In genomic region chr2:179860255-179861026, GRCh38 we compare ENCODE assay signal across 9 cellular contexts. TPM values are rescaled to one million over a fixed set of nuclear protein-coding genes. Genes with fewer than 3 reads are reported as not detected.
DNase-seq lines count a peak whose midpoint lies in the region; ATAC-seq and TF ChIP-seq lines count a peak whose summit lies in the region.
"Had no signal": no experiment of that assay in that cellular context is flagged by ENCODE, and none has a peak within 500 bp of the region (broad histone marks: within the 10 kb centered on the region; RNA-seq: fewer than 3 reads in every experiment).

No MANE protein-coding gene starts in this region.

- peaks cover 6% of the 10 kb centered on the region for H3K4me1 ChIP-seq in A673 (ENCODE audit: insufficient read depth, low read length, poor library complexity, severe bottlenecking)
- H3K4me1 ChIP-seq in GM23248 (ENCODE audit: insufficient read depth), result no peaks in the 10 kb centered on the region
- peaks cover 13% of the 10 kb centered on the region for H3K4me1 ChIP-seq in body of pancreas
- no peaks in the 10 kb centered on the region for H3K4me1 ChIP-seq in mesodermal cell (ENCODE audit: control insufficient read depth, insufficient read depth, low read length, poor library complexity, severe bottlenecking)

- H3K27ac ChIP-seq in A673 (ENCODE audit: low read depth, low read length, poor library complexity, severe bottlenecking), result no peak overlapping the region
- no peak overlapping the region for H3K27ac ChIP-seq in GM23248
- no peak overlapping the region for H3K27ac ChIP-seq in body of pancreas
- no peak overlapping the region for H3K27ac ChIP-seq in mesodermal cell (ENCODE audit: low read depth, low read length, severe bottlenecking)

- TF ChIP-seq POLR2A in body of pancreas (IDR thresholded peaks at IDR 0.05), result no peak

- H3F3A ChIP-seq in GM23248 (ENCODE audit: insufficient read depth), result no peaks in the 10 kb centered on the region

- H3K9me2 ChIP-seq in GM23248 (ENCODE audit: insufficient read depth), result no peaks in the 10 kb centered on the region

- BruUV-seq in A673 (replicated peaks; lab: Mats Ljungman, UMichigan), result no TSS peak

- POLR2A ChIA-PET in A673 (lab: Charles Lee; ENCODE audit: low non-redundant PET), result no interaction called here

- H3K36me3 ChIP-seq in A673 (ENCODE audit: insufficient read depth, low read length, poor library complexity, severe bottlenecking) (no peaks in the 10 kb centered on the region), GM23248 (ENCODE audit: low read depth) (no peaks in the 10 kb centered on the region), body of pancreas (replicated peaks in 1 of 2; ENCODE audit: insufficient read depth in 1 of 2, low read depth in 2 of 2) (no peaks in the 10 kb centered on the region), mesodermal cell (ENCODE audit: control insufficient read depth, insufficient read depth, low read length) (no peaks in the 10 kb centered on the region)

- H3K9me3 ChIP-seq in A673 (ENCODE audit: low read depth, low read length, poor library complexity, severe bottlenecking) (no peaks in the 10 kb centered on the region), GM23248 (ENCODE audit: low read depth) (no peaks in the 10 kb centered on the region), body of pancreas (no peaks in the 10 kb centered on the region), mesodermal cell (ENCODE audit: control insufficient read depth, low read length) (no peaks in the 10 kb centered on the region)

- no peak for TF ChIP-seq CTCF in A673 (conservative IDR thresholded peaks at IDR 0.05; ENCODE audit: low read depth, low read length)
- no peak for TF ChIP-seq CTCF in body of pancreas (IDR thresholded peaks at IDR 0.05)

- H2AFZ ChIP-seq in GM23248, result peak overlapping the region; percentile 45; the same call in 1 of the 2 replicates

- peak overlapping the region; percentile 40 for H3K4me3 ChIP-seq in A673 (ENCODE audit: low read depth, low read length, poor library complexity, severe bottlenecking)
- peak overlapping the region; percentile 92 for H3K4me3 ChIP-seq in GM23248
- H3K4me3 ChIP-seq in body of pancreas, result peak overlapping the region in 1 of 2 donors; percentile 17
- peak overlapping the region; percentile 43 for H3K4me3 ChIP-seq in mesodermal cell (ENCODE audit: extremely low read depth, insufficient read depth, low read length, poor library complexity, severe bottlenecking)

- H3K27me3 ChIP-seq in A673 (replicated peaks; ENCODE audit: insufficient read depth, low read depth, low read length, poor library complexity), result peaks cover 98% of the 10 kb centered on the region
- peaks cover 53% of the 10 kb centered on the region for H3K27me3 ChIP-seq in GM23248 (replicated peaks; ENCODE audit: insufficient read depth)
- H3K27me3 ChIP-seq in body of pancreas, result no peaks in the 10 kb centered on the region

- no peaks in the 10 kb centered on the region for H4K20me1 ChIP-seq in GM23248 (ENCODE audit: insufficient read depth)

- ATAC-seq in body of pancreas (peak; percentile 28), GM21423 (IDR thresholded peaks at IDR 0.05; ENCODE audit: unreplicated experiment) (no peak), HG03460 (IDR thresholded peaks at IDR 0.05; ENCODE audit: unreplicated experiment) (no peak)

- no peaks in the 10 kb centered on the region for H3K79me2 ChIP-seq in GM23248 (ENCODE audit: insufficient read depth)

- CTCF ChIA-PET in A673 (lab: Charles Lee), result no interaction called here

- 3 to 4% methylated on average over 31 to 34 of the region's 34 CpGs for WGBS in GM23248 (ENCODE audit: low coverage in 1 of 2, low lambda C conversion rate in 2 of 2, missing lambda C conversion rate in 2 of 2), 2 experiments
- WGBS in body of pancreas, 2 donors, result 20 to 22% methylated on average over 28 to 34 of the region's 34 CpGs
- 2 to 3% methylated on average over 26 of the region's 34 CpGs for WGBS in mesodermal cell (ENCODE audit: insufficient coverage in 2 of 2), 2 experiments

- DNase-seq in A673 (ENCODE audit: low spot score) (no peak), GM23248 (peak; percentile 23), body of pancreas (peak in 1 of 4 donors; percentile 15), Kasumi-1 (lab: John Stamatoyannopoulos, UW) (no peak), mesenteric fat pad (ENCODE audit: low spot score) (no peak)
- DNase-seq: activated T-cell treated with anti-CD3 and anti-CD28 coated beads, Interleukin-2, amount 50 U/mL, for 4 hours had no signal

- in situ Hi-C loops in GM23248 (cut with MboI), result no loop called here

- intact Hi-C loops in A673 (cut with micrococcal nuclease; ENCODE audit: unreplicated experiment) (no loop called here), body of pancreas (cut with DNase I) (no loop called here)

- no peak overlapping the region for H3K9ac ChIP-seq in GM23248

- peak overlapping the region; percentile 95 for H3K4me2 ChIP-seq in GM23248 (ENCODE audit: unreplicated experiment)

RNA-seq across cellular contexts. Expression of gene ZNF385B, which starts 1.0 kb away (rescaled TPM):
- total RNA-seq in A673 (2021), result not detected in 2 replicates
- total RNA-seq in GM23248 (2014; rRNA removed; shearing (Covaris generic)), result not detected in 2 replicates
- 0.30 TPM in 1 of 2 replicates, not detected in the other for polyA plus RNA-seq in GM23248 (2016; fragmentation: Nextera tagmentation; extraction: Ambion mirVana)
- total RNA-seq in body of pancreas, result under 1 TPM in 1 of 2 donors, not detected in 1; under 0.01 TPM
- 0.37 TPM for polyA plus RNA-seq in mesodermal cell (2013, experiment 1 of 2)
- 0.51 TPM for polyA plus RNA-seq in mesodermal cell (2013, experiment 2 of 2)
- 0.39 TPM for total RNA-seq in mesenteric fat pad
